16 cellular contexts compared by ENCODE assay signal in the genomic region with DNA sequence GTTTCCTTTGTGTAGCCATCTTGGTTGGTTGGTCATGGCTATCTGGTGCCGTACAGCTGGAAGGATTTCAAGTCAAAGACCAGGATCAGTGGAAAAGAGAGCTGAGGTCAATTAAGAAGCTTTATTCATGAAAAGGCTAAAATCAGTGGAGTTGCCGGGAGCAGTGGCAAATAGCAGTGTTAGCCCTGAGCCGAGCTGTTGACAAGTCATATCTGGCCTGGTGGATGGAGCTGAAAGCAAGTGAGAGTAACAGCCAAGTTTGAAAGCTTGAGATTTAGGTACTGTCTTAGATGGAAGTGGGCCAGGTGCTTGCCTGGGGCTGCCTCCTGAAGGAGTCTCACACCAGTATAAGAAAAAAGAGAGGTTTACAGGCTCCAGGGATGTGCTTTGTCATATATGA. TPM values are rescaled to one million over a fixed set of nuclear protein-coding genes. Genes with fewer than 3 reads are reported as not detected.
DNase-seq lines count a peak whose midpoint lies in the region; ATAC-seq and TF ChIP-seq lines count a peak whose summit lies in the region.
"Had no signal": no experiment of that assay in that cellular context is flagged by ENCODE, and none has a peak within 500 bp of the region (broad histone marks: within the 10 kb centered on the region; RNA-seq: fewer than 3 reads in every experiment).

No MANE protein-coding gene starts in this region.

- ATAC-seq in activated CD4-positive, alpha-beta T cell treated with anti-CD3 and anti-CD28 coated beads for 36 hours: peak; percentile 25
- no peak for ATAC-seq in naive thymus-derived CD4-positive, alpha-beta T cell

- H3K4me1 Mint-ChIP-seq in activated CD4-positive, alpha-beta T cell treated with anti-CD3 and anti-CD28 coated beads for 36 hours: peaks cover 80% of the 10 kb centered on the region
- peaks cover 61 to 86% (median 80%) of the 10 kb centered on the region in 3 donors for H3K4me1 Mint-ChIP-seq in CD8-positive, alpha-beta memory T cell
- H3K4me1 Mint-ChIP-seq in activated CD4-positive, alpha-beta memory T cell treated with anti-CD3 and anti-CD28 coated beads for 36 hours (ENCODE audit: low read depth): peaks cover 87% of the 10 kb centered on the region
- H3K4me1 Mint-ChIP-seq in naive thymus-derived CD4-positive, alpha-beta T cell: peaks cover 34 to 71% (median 58%) of the 10 kb centered on the region in 7 donors
- no peaks in the 10 kb centered on the region for H3K4me1 Mint-ChIP-seq in endodermal cell

- TF ChIP-seq CTCF in endodermal cell (conservative IDR thresholded peaks at IDR 0.05): no peak

- H3K36me3 Mint-ChIP-seq in activated CD4-positive, alpha-beta T cell treated with anti-CD3 and anti-CD28 coated beads for 36 hours (ENCODE audit: low read depth): peaks cover 85% of the 10 kb centered on the region
- H3K36me3 Mint-ChIP-seq in CD8-positive, alpha-beta memory T cell: peaks cover under 1 to 63% (median 26%) of the 10 kb centered on the region in 3 donors
- peaks cover 77% of the 10 kb centered on the region for H3K36me3 Mint-ChIP-seq in activated CD4-positive, alpha-beta memory T cell treated with anti-CD3 and anti-CD28 coated beads for 36 hours
- peaks cover 20 to 58% (median 44%) of the 10 kb centered on the region in 5 donors for H3K36me3 Mint-ChIP-seq in naive thymus-derived CD4-positive, alpha-beta T cell
- no peaks in the 10 kb centered on the region for H3K36me3 Mint-ChIP-seq in endodermal cell (ENCODE audit: low read depth)

- no peak overlapping the region for H3K4me3 ChIP-seq in CD8-positive, alpha-beta memory T cell (ENCODE audit: low read length)
- H3K4me3 ChIP-seq in naive thymus-derived CD4-positive, alpha-beta T cell (ENCODE audit: low read length): no peak overlapping the region
- no peak overlapping the region for H3K4me3 ChIP-seq in endodermal cell (ENCODE audit: low read length)
- H3K4me3 ChIP-seq: colonic mucosa, thoracic aorta had no signal

- H3K27me3 Mint-ChIP-seq in activated CD4-positive, alpha-beta T cell treated with anti-CD3 and anti-CD28 coated beads for 36 hours: no peaks in the 10 kb centered on the region
- no peaks in the 10 kb centered on the region for H3K27me3 Mint-ChIP-seq in CD8-positive, alpha-beta memory T cell
- no peaks in the 10 kb centered on the region for H3K27me3 Mint-ChIP-seq in activated CD4-positive, alpha-beta memory T cell treated with anti-CD3 and anti-CD28 coated beads for 36 hours
- no peaks in the 10 kb centered on the region for H3K27me3 Mint-ChIP-seq in naive thymus-derived CD4-positive, alpha-beta T cell
- H3K27me3 Mint-ChIP-seq in endodermal cell (ENCODE audit: insufficient read depth): peaks cover 4% of the 10 kb centered on the region

- H3K9me3 ChIP-seq in CD8-positive, alpha-beta memory T cell (ENCODE audit: low read length): no peaks in the 10 kb centered on the region
- no peaks in the 10 kb centered on the region for H3K9me3 ChIP-seq in naive thymus-derived CD4-positive, alpha-beta T cell (ENCODE audit: control insufficient read depth in 2 of 3, low read length in 3 of 3)
- no peaks in the 10 kb centered on the region for H3K9me3 ChIP-seq in endodermal cell (ENCODE audit: control insufficient read depth, low read length)
- H3K9me3 ChIP-seq: colonic mucosa, thoracic aorta had no signal

- DNase-seq in activated CD4-positive, alpha-beta T cell treated with anti-CD3 and anti-CD28 coated beads for 36 hours: no peak
- no peak for DNase-seq in activated CD4-positive, alpha-beta T cell treated with anti-CD3 and anti-CD28 coated beads for 48 hours
- DNase-seq in CD8-positive, alpha-beta memory T cell: no peak
- DNase-seq in activated CD4-positive, alpha-beta memory T cell treated with anti-CD3 and anti-CD28 coated beads for 36 hours: no peak
- DNase-seq in naive thymus-derived CD4-positive, alpha-beta T cell: no peak
- DNase-seq in NCI-H2107 (lab: John Stamatoyannopoulos, UW): no peak
- no peak for DNase-seq in NCI-H2227 treated with DMSO at 0.1 percent for 48 hours (lab: John Stamatoyannopoulos, UW)
- DNase-seq in endodermal cell: no peak
- DNase-seq: activated naive CD4-positive, alpha-beta T cell treated with Interleukin-2 at 50 U/mL for 16 hours; C1 segment of cervical spinal cord; colonic mucosa had no signal

- peaks cover 6% of the 10 kb centered on the region for H3K36me3 ChIP-seq in CD8-positive, alpha-beta memory T cell (ENCODE audit: insufficient read depth, low read length)
- H3K36me3 ChIP-seq in naive thymus-derived CD4-positive, alpha-beta T cell (ENCODE audit: control insufficient read depth in 2 of 3, insufficient read depth in 3 of 3, low read length in 3 of 3): peaks cover 0 to 34% (median 0%) of the 10 kb centered on the region in 3 experiments
- no peaks in the 10 kb centered on the region for H3K36me3 ChIP-seq in endodermal cell (ENCODE audit: control insufficient read depth, insufficient read depth, low read length)
- H3K36me3 ChIP-seq: colonic mucosa, thoracic aorta had no signal

- 84 to 92% methylated on average over 2 to 3 of the region's 3 CpGs for WGBS in endodermal cell (ENCODE audit: insufficient coverage in 1 of 2, insufficient read length in 1 of 2), 2 experiments

- H3K9ac ChIP-seq in endodermal cell (ENCODE audit: extremely low read depth, low read length, poor library complexity, severe bottlenecking): no peak overlapping the region

- no peak overlapping the region for H3K27ac ChIP-seq in CD8-positive, alpha-beta memory T cell (ENCODE audit: low read depth, low read length)
- H3K27ac ChIP-seq in naive thymus-derived CD4-positive, alpha-beta T cell (ENCODE audit: low read depth, low read length): no peak overlapping the region
- no peak overlapping the region for H3K27ac ChIP-seq in endodermal cell (ENCODE audit: low read depth, low read length)
- H3K27ac ChIP-seq: colonic mucosa, thoracic aorta, VCaP had no signal

- peak overlapping the region; percentile 30 for H3K4me3 Mint-ChIP-seq in activated CD4-positive, alpha-beta T cell treated with anti-CD3 and anti-CD28 coated beads for 36 hours
- H3K4me3 Mint-ChIP-seq in CD8-positive, alpha-beta memory T cell: peak overlapping the region in 3 of 7 donors; percentile 4 to 14 (median 10)
- H3K4me3 Mint-ChIP-seq in activated CD4-positive, alpha-beta memory T cell treated with anti-CD3 and anti-CD28 coated beads for 36 hours: peak overlapping the region; percentile 45
- H3K4me3 Mint-ChIP-seq in naive thymus-derived CD4-positive, alpha-beta T cell: peak overlapping the region in 1 of 10 donors; percentile 38
- no peak overlapping the region for H3K4me3 Mint-ChIP-seq in endodermal cell
- H3K4me3 Mint-ChIP-seq: neural crest cell had no signal

- CTCF ChIA-PET in activated CD4-positive, alpha-beta T cell treated with anti-CD3 and anti-CD28 coated beads for 36 hours (lab: Charles Lee): interaction anchor here (0.6 to 1.8 kb wide), 6 partner anchors 8 to 123 kb away, joined by 3 to 8 read pairs (median 4); no protein-coding TSS in a partner anchor
- CTCF ChIA-PET in CD8-positive, alpha-beta memory T cell (lab: Charles Lee): interaction anchor here (1.0 to 2.0 kb wide), 4 partner anchors 9 to 30 kb away, joined by 3 to 8 read pairs (median 4); a partner anchor contains a TSS
- CTCF ChIA-PET in activated CD4-positive, alpha-beta memory T cell treated with anti-CD3 and anti-CD28 coated beads for 36 hours (lab: Charles Lee): interaction anchor here (0.8 to 2.4 kb wide), 7 partner anchors 8 to 224 kb away, joined by 3 to 11 read pairs (median 4); a partner anchor contains a TSS
- CTCF ChIA-PET in naive thymus-derived CD4-positive, alpha-beta T cell (lab: Charles Lee): interaction anchor here (0.9 to 1.6 kb wide), 2 partner anchors 11 to 25 kb away, joined by 3 read pairs; no protein-coding TSS in a partner anchor

- POLR2A ChIA-PET in activated CD4-positive, alpha-beta T cell treated with anti-CD3 and anti-CD28 coated beads for 36 hours (lab: Charles Lee): interaction anchor here (0.6 to 2.0 kb wide), 4 partner anchors 9 to 198 kb away, joined by 3 to 7 read pairs (median 4); no protein-coding TSS in a partner anchor
- POLR2A ChIA-PET in CD8-positive, alpha-beta memory T cell (lab: Charles Lee): no interaction called here
- POLR2A ChIA-PET in activated CD4-positive, alpha-beta memory T cell treated with anti-CD3 and anti-CD28 coated beads for 36 hours (lab: Charles Lee): interaction anchor here (1.0 to 1.8 kb wide), 4 partner anchors 8 to 28 kb away, joined by 3 to 8 read pairs (median 6); a partner anchor contains a TSS
- POLR2A ChIA-PET in naive thymus-derived CD4-positive, alpha-beta T cell (lab: Charles Lee): interaction anchor here (1.8 kb wide), 1 partner anchor 10 kb away, joined by 14 read pairs; a partner anchor contains a TSS

- intact Hi-C loops in activated CD4-positive, alpha-beta T cell treated with anti-CD3 and anti-CD28 coated beads for 36 hours (cut with DNase I, micrococcal nuclease): no loop called here
- intact Hi-C loops in activated CD4-positive, alpha-beta memory T cell treated with anti-CD3 and anti-CD28 coated beads for 36 hours (cut with micrococcal nuclease): no loop called here
- intact Hi-C loops in naive thymus-derived CD4-positive, alpha-beta T cell (cut with micrococcal nuclease): no loop called here

- H3K4me1 ChIP-seq in CD8-positive, alpha-beta memory T cell (ENCODE audit: insufficient read depth, low read length): peaks cover 24% of the 10 kb centered on the region
- peaks cover 2 to 27% of the 10 kb centered on the region in 2 donors for H3K4me1 ChIP-seq in naive thymus-derived CD4-positive, alpha-beta T cell (ENCODE audit: control insufficient read depth in 2 of 2, insufficient read depth in 2 of 2, low read length in 2 of 2)
- H3K4me1 ChIP-seq in endodermal cell (ENCODE audit: control insufficient read depth, insufficient read depth, low read length): no peaks in the 10 kb centered on the region
- H3K4me1 ChIP-seq: colonic mucosa had no signal

- H3K27me3 ChIP-seq in CD8-positive, alpha-beta memory T cell (ENCODE audit: insufficient read depth, low read length, poor library complexity, severe bottlenecking): no peaks in the 10 kb centered on the region
- H3K27me3 ChIP-seq in naive thymus-derived CD4-positive, alpha-beta T cell (ENCODE audit: control insufficient read depth in 2 of 2, insufficient read depth in 2 of 2, low read length in 2 of 2): no peaks in the 10 kb centered on the region
- H3K27me3 ChIP-seq in endodermal cell (ENCODE audit: control insufficient read depth, insufficient read depth, low read length, poor library complexity, severe bottlenecking): no peaks in the 10 kb centered on the region
- H3K27me3 ChIP-seq: colonic mucosa had no signal

- H3K27ac Mint-ChIP-seq in activated CD4-positive, alpha-beta T cell treated with anti-CD3 and anti-CD28 coated beads for 36 hours: peak overlapping the region; percentile 77
- H3K27ac Mint-ChIP-seq in CD8-positive, alpha-beta memory T cell: peak overlapping the region; percentile 17 to 92 (median 61)
- peak overlapping the region; percentile 70 for H3K27ac Mint-ChIP-seq in activated CD4-positive, alpha-beta memory T cell treated with anti-CD3 and anti-CD28 coated beads for 36 hours
- peak overlapping the region in 8 of 9 donors; percentile 3 to 76 (median 46) for H3K27ac Mint-ChIP-seq in naive thymus-derived CD4-positive, alpha-beta T cell
- no peak overlapping the region for H3K27ac Mint-ChIP-seq in endodermal cell

- H3K9me3 Mint-ChIP-seq in activated CD4-positive, alpha-beta T cell treated with anti-CD3 and anti-CD28 coated beads for 36 hours (ENCODE audit: low read depth): peaks cover 6% of the 10 kb centered on the region
- no peaks in the 10 kb centered on the region for H3K9me3 Mint-ChIP-seq in CD8-positive, alpha-beta memory T cell
- no peaks in the 10 kb centered on the region for H3K9me3 Mint-ChIP-seq in activated CD4-positive, alpha-beta memory T cell treated with anti-CD3 and anti-CD28 coated beads for 36 hours
- peaks cover 0 to 6% (median 0%) of the 10 kb centered on the region in 11 donors for H3K9me3 Mint-ChIP-seq in naive thymus-derived CD4-positive, alpha-beta T cell
- H3K9me3 Mint-ChIP-seq in endodermal cell: no peaks in the 10 kb centered on the region
- H3K9me3 Mint-ChIP-seq: neural crest cell had no signal

RNA-seq across cellular contexts. Expression of a gene that starts 9.0 kb away (rescaled TPM):
- total RNA-seq in activated CD4-positive, alpha-beta T cell treated with anti-CD3 and anti-CD28 coated beads for 36 hours: 100 to 1,000 TPM; 165 to 187 TPM
- total RNA-seq in CD8-positive, alpha-beta memory T cell: 100 to 1,000 TPM; 165 to 172 TPM
- 60.4 TPM for polyA plus RNA-seq in CD8-positive, alpha-beta memory T cell
- total RNA-seq in activated CD4-positive, alpha-beta memory T cell treated with anti-CD3 and anti-CD28 coated beads for 36 hours: 100 to 1,000 TPM; 171 to 182 TPM
- total RNA-seq in naive thymus-derived CD4-positive, alpha-beta T cell: 10 to 100 TPM in 3 of 5 experiments, 1 to 10 TPM in 2; 6.8 to 70.0 (median 10.6) TPM
- polyA plus RNA-seq in naive thymus-derived CD4-positive, alpha-beta T cell: 10 to 100 TPM; 24.7 to 26.7 TPM
- total RNA-seq in endodermal cell: not detected
- polyA plus RNA-seq in endodermal cell (2013, experiment 1 of 2): not detected
- not detected for polyA plus RNA-seq in endodermal cell (2013, experiment 2 of 2)
- total RNA-seq: A172, H1, neural crest cell had no signal
- polyA plus RNA-seq: H1 had no signal

RNA-seq across cellular contexts. Expression of a gene that starts 47.2 kb away (rescaled TPM):
- 1 to 10 TPM; 2.2 to 3.2 TPM for total RNA-seq in activated CD4-positive, alpha-beta T cell treated with anti-CD3 and anti-CD28 coated beads for 36 hours
- 1 to 10 TPM; 2.6 TPM for total RNA-seq in CD8-positive, alpha-beta memory T cell
- 0.60 TPM for polyA plus RNA-seq in CD8-positive, alpha-beta memory T cell
- 1 to 10 TPM; 2.8 to 7.6 TPM for total RNA-seq in activated CD4-positive, alpha-beta memory T cell treated with anti-CD3 and anti-CD28 coated beads for 36 hours
- 1 to 10 TPM in 4 of 5 experiments, under 1 TPM in 1; 0.80 to 9.4 (median 5.0) TPM for total RNA-seq in naive thymus-derived CD4-positive, alpha-beta T cell
- 1 to 10 TPM; 1.6 to 2.2 TPM for polyA plus RNA-seq in naive thymus-derived CD4-positive, alpha-beta T cell
- 1 to 10 TPM; 6.2 to 8.9 TPM for total RNA-seq in endodermal cell
- polyA plus RNA-seq in endodermal cell (2013, experiment 1 of 2): 4.7 TPM
- polyA plus RNA-seq in endodermal cell (2013, experiment 2 of 2): 4.8 TPM

Comparison
In these comparisons a context has a peak if more than half of its experiments do, and no peak if none do; other contexts are left out.
1. RNA of a gene that starts 9.0 kb away (total RNA-seq): 165 to 187 TPM in activated CD4-positive, alpha-beta T cell treated with anti-CD3 and anti-CD28 coated beads for 36 hours, 171 to 182 TPM in activated CD4-positive, alpha-beta memory T cell treated with anti-CD3 and anti-CD28 coated beads for 36 hours, 165 to 172 TPM in CD8-positive, alpha-beta memory T cell and 6.8 to 70.0 TPM in naive thymus-derived CD4-positive, alpha-beta T cell; not detected in endodermal cell; every median in the first group is over 4 times any median in the second.